In genomic region chr13:94389544-94390351, GRCh38 we compare ENCODE assay signal across 22 cellular contexts.
A peak's percentile ranks its signal among the peaks of the same experiment; 100 is the strongest.
DNase-seq lines count a peak whose midpoint lies in the region; FAIRE-seq and TF ChIP-seq lines count a peak whose summit lies in the region.
"Had no signal": no experiment of that assay in that cellular context is flagged by ENCODE, and none has a peak within 500 bp of the region (broad histone marks: within the 10 kb centered on the region; RNA-seq: fewer than 3 reads in every experiment).

No MANE protein-coding gene starts in this region.

- DNase-seq in COLO829 (ENCODE audit: low spot score) (peak; percentile 51), HTR-8/SVneo (ENCODE audit: insufficient read length, low spot score) (peak; percentile 8), amniotic epithelial cell (ENCODE audit: low read depth) (peak; percentile 70), nephron progenitor cell (peak; percentile 4), NCI-H187 (lab: John Stamatoyannopoulos, UW) (no peak), SKM-1 (lab: John Stamatoyannopoulos, UW; ENCODE audit: unreplicated experiment) (no peak), retina (no peak)
- DNase-seq: activated CD8-positive, alpha-beta T cell treated with anti-CD3 and anti-CD28 coated beads, Interleukin-2, amount 10 ng/mL, durations not matched to agents 7 days and 5 days; activated naive CD4-positive, alpha-beta T cell treated with anti-CD3 and anti-CD28 coated beads for 36 hours; activated T-cell treated with anti-CD3 and anti-CD28 coated beads, Interleukin-2, amount 50 U/mL, for 24 hours; aorta; effector CD8-positive, alpha-beta T cell; Karpas-422; mammary epithelial cell; NCI-H1417 treated with DMSO at 0.1 percent for 48 hours; Peyer's patch; stimulated activated naive CD4-positive, alpha-beta T cell treated with Interleukin-2 at 50 U/mL for 16 hours; T1000; tibial artery had no signal

- peaks cover 8% of the 10 kb centered on the region for H3K9me3 Mint-ChIP-seq in nephron progenitor cell
- H3K9me3 Mint-ChIP-seq: activated naive CD4-positive, alpha-beta T cell treated with anti-CD3 and anti-CD28 coated beads for 36 hours; activated T-cell treated with anti-CD3 and anti-CD28 coated beads, Interleukin-2, amount 50 U/mL, for 24 hours; central memory CD8-positive, alpha-beta T cell had no signal

- TF ChIP-seq CTCF in nephron progenitor cell (IDR thresholded peaks at IDR 0.05) = no peak

- peaks cover 19% of the 10 kb centered on the region for H3K36me3 Mint-ChIP-seq in nephron progenitor cell (ENCODE audit: low read depth)

- H3K27ac Mint-ChIP-seq in nephron progenitor cell = peak overlapping the region; percentile 91
- H3K27ac Mint-ChIP-seq: activated CD8-positive, alpha-beta T cell treated with anti-CD3 and anti-CD28 coated beads, Interleukin-2, amount 10 ng/mL, durations not matched to agents 7 days and 5 days; activated naive CD4-positive, alpha-beta T cell treated with anti-CD3 and anti-CD28 coated beads for 36 hours; activated T-cell treated with anti-CD3 and anti-CD28 coated beads, Interleukin-2, amount 50 U/mL, for 24 hours; B cell had no signal

- H3K4me1 Mint-ChIP-seq in nephron progenitor cell = peaks cover 43% of the 10 kb centered on the region
- H3K4me1 Mint-ChIP-seq: B cell had no signal

- no peak for FAIRE-seq in HTR-8/SVneo (lab: Jason Lieb, UNC)
- FAIRE-seq: keratinocyte had no signal

- H3K4me3 Mint-ChIP-seq in nephron progenitor cell = peak overlapping the region; percentile 3
- H3K4me3 Mint-ChIP-seq: activated CD8-positive, alpha-beta T cell treated with anti-CD3 and anti-CD28 coated beads, Interleukin-2, amount 10 ng/mL, durations not matched to agents 7 days and 5 days; activated naive CD4-positive, alpha-beta T cell treated with anti-CD3 and anti-CD28 coated beads for 36 hours; activated T-cell treated with anti-CD3 and anti-CD28 coated beads, Interleukin-2, amount 50 U/mL, for 24 hours; B cell; central memory CD8-positive, alpha-beta T cell had no signal

- peaks cover 6% of the 10 kb centered on the region for H3K27me3 Mint-ChIP-seq in nephron progenitor cell (ENCODE audit: low read depth, poor library complexity)
- H3K27me3 Mint-ChIP-seq: B cell had no signal

Comparison
In these comparisons a context has a peak if more than half of its experiments do, and no peak if none do; other contexts are left out.
1. DNase-seq: peak in COLO829 (single experiment), HTR-8/SVneo (single experiment), amniotic epithelial cell (single experiment) and nephron progenitor cell (single experiment); none in NCI-H187 (0 of 2), SKM-1 (single experiment) and retina (single experiment).